ENCODE assay signal across 20 cellular contexts in the genomic region with DNA sequence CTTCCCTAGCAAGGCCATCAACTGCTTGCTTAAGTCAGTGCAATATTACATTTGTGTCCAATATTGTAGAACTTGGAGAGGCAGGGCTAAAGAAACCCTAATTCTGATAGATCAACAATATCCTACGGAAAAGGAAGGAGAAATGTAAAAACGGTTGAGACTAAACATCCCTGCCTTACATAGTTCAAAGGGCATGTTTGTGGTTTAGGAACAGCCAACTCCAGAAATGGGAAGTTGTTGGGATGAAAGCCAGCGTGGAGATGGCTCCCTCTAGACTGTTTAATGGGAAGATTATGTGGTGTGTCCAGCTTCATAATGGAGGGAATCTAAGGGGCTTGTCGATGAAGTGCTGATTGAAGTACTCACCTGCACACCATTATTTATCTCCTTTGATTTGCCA.
DNase-seq lines count a peak whose midpoint lies in the region; ATAC-seq and TF ChIP-seq lines count a peak whose summit lies in the region.
"Had no signal": no experiment of that assay in that cellular context is flagged by ENCODE, and none has a peak within 500 bp of the region (broad histone marks: within the 10 kb centered on the region; RNA-seq: fewer than 3 reads in every experiment).

No MANE protein-coding gene starts in this region.

- H2AFZ ChIP-seq in hepatocyte, result no peak overlapping the region
- H2AFZ ChIP-seq: GM23338, PC-9 had no signal

- intact Hi-C loops in mucosa of descending colon (cut with DNase I, micrococcal nuclease), result no loop called here

- WGBS in hepatocyte (ENCODE audit: low lambda C conversion rate, missing lambda C conversion rate), result 48% methylated on average over 4 of the region's 4 CpGs

- H3K27ac ChIP-seq in hepatocyte, result peak overlapping the region; percentile 47
- H3K27ac ChIP-seq: PC-9, RWPE1 had no signal

- H3K36me3 ChIP-seq in hepatocyte (replicated peaks; ENCODE audit: insufficient read depth, low read depth), result no peaks in the 10 kb centered on the region
- no peaks in the 10 kb centered on the region for H3K36me3 ChIP-seq in mucosa of descending colon (ENCODE audit: low read depth)

- H3K4me2 ChIP-seq in hepatocyte, result no peak overlapping the region
- H3K4me2 ChIP-seq: GM23338, PC-9, SK-N-SH had no signal

- no peaks in the 10 kb centered on the region for H4K20me1 ChIP-seq in hepatocyte (ENCODE audit: insufficient read depth, poor library complexity, severe bottlenecking)

- H3K9me2 ChIP-seq in hepatocyte (replicated peaks; ENCODE audit: insufficient read depth), result no peaks in the 10 kb centered on the region
- H3K9me2 ChIP-seq: SK-N-SH had no signal

- TF ChIP-seq CTCF in hepatocyte (IDR thresholded peaks at IDR 0.05; ENCODE audit: poor library complexity), result peak; percentile 3
- no peak for TF ChIP-seq CTCF in mucosa of descending colon (IDR thresholded peaks at IDR 0.05)

- no peaks in the 10 kb centered on the region for H3K79me2 ChIP-seq in hepatocyte

- H3K4me3 ChIP-seq in hepatocyte (no peak overlapping the region), mucosa of descending colon (no peak overlapping the region)
- H3K4me3 ChIP-seq: GM23338, PC-9 had no signal

- H3K27me3 ChIP-seq in hepatocyte, result no peaks in the 10 kb centered on the region

- H3K4me1 ChIP-seq in hepatocyte (ENCODE audit: insufficient read depth) (peaks cover 25% of the 10 kb centered on the region), mucosa of descending colon (ENCODE audit: low read depth) (peaks cover 8% of the 10 kb centered on the region)

- H3K9me3 ChIP-seq in hepatocyte (ENCODE audit: low read depth) (no peaks in the 10 kb centered on the region), mucosa of descending colon (no peaks in the 10 kb centered on the region)
- H3K9me3 ChIP-seq: SK-N-SH had no signal

- DNase-seq in EH (ENCODE audit: low read depth) (peak; percentile 23), KBM-7 (peak; percentile 9), hepatocyte (ENCODE audit: low spot score) (no peak), mucosa of descending colon (peak in 1 of 3 donors; percentile 45), NOMO-1 treated with dmso at 0.1 percent for 144 hours (lab: John Stamatoyannopoulos, UW; ENCODE audit: unreplicated experiment) (no peak), amniotic stem cell (lab: John Stamatoyannopoulos, UW) (no peak)
- DNase-seq: CD4-positive, alpha-beta memory T cell; Karpas-422; NCI-H1694; NCI-H2081 treated with DMSO at 0.1 percent for 48 hours; NCI-H2171 treated with DMSO at 0.1 percent for 48 hours; NCI-H524 treated with DMSO at 0.1 percent for 48 hours; NCI-H82; PC-9; SIG-M5; SK-N-SH had no signal

- in situ Hi-C loops in KBM-7 (cut with MboI; ENCODE audit: low pct_unique_long_range_greater_than_20kb, low sequenced_read_pairs), result no loop called here

- ATAC-seq in mucosa of descending colon (peak; percentile 86), HG02852 (IDR thresholded peaks at IDR 0.05; ENCODE audit: unreplicated experiment) (no peak), HG03045 (IDR thresholded peaks at IDR 0.05; ENCODE audit: unreplicated experiment) (no peak)
- ATAC-seq: GM23338 had no signal

Comparison
In these comparisons a context has a peak if more than half of its experiments do, and no peak if none do; other contexts are left out.
1. DNase-seq: peak in EH (single experiment) and KBM-7 (single experiment); none in hepatocyte (single experiment), NOMO-1 treated with dmso at 0.1 percent for 144 hours (single experiment) and amniotic stem cell (single experiment).